In the genomic region with DNA sequence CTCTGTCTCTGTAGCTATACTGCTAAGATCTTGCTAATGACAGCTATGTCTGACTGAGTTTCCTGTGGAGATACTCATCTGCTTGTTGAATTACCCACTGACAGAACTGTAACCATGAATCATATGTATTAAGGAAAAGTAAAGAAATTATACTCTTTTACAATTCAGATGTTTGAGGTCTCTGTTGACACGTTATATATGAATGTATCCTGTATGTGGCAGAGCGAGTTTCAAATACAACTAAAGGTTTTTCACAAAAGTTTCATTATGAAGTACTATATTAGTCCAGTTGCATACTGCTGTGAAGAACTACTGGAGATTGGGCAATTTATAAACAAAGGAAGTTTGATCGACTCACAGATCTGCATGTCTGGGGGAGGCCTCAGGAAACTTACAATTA, we compare ENCODE assay signal across 19 cellular contexts.
"Had no signal": no experiment of that assay in that cellular context is flagged by ENCODE, and none has a peak within 500 bp of the region (broad histone marks: within the 10 kb centered on the region; RNA-seq: fewer than 3 reads in every experiment).

No MANE protein-coding gene starts in this region.

- H3K9me3 ChIP-seq: body of pancreas, left ventricle myocardium inferior, mucosa of descending colon, neutrophil, thoracic aorta had no signal

- H3K4me1 Mint-ChIP-seq: activated CD4-positive, alpha-beta memory T cell treated with anti-CD3 and anti-CD28 coated beads, Interleukin-2, amount 10 ng/mL, durations not matched to agents 7 days and 5 days; natural killer cell had no signal

- ATAC-seq: activated naive CD4-positive, alpha-beta T cell treated with anti-CD3 and anti-CD28 coated beads, Interleukin-2, amount 50 U/mL, for 72 hours; activated T-cell treated with anti-CD3 and anti-CD28 coated beads, Interleukin-2, amount 50 U/mL, for 72 hours; body of pancreas; mucosa of descending colon; natural killer cell had no signal

- H3K27ac ChIP-seq: body of pancreas, left ventricle myocardium inferior, neutrophil, thoracic aorta, WERI-Rb-1 had no signal

- H3K27me3 ChIP-seq: body of pancreas, neutrophil had no signal

- H3K36me3 ChIP-seq: left ventricle myocardium inferior, neutrophil, thoracic aorta, WERI-Rb-1 had no signal

- H3K4me3 ChIP-seq: body of pancreas, left ventricle myocardium inferior, mucosa of descending colon, thoracic aorta had no signal

- H3K4me1 ChIP-seq: body of pancreas had no signal

- H3K36me3 Mint-ChIP-seq: natural killer cell had no signal

- H3K27ac Mint-ChIP-seq: activated CD4-positive, alpha-beta memory T cell treated with anti-CD3 and anti-CD28 coated beads, Interleukin-2, amount 10 ng/mL, durations not matched to agents 7 days and 5 days; activated T-cell treated with anti-CD3 and anti-CD28 coated beads, Interleukin-2, amount 50 U/mL, for 72 hours; memory B cell; natural killer cell had no signal

- DNase-seq: activated CD4-positive, alpha-beta memory T cell treated with anti-CD3 and anti-CD28 coated beads, Interleukin-2, amount 10 ng/mL, durations not matched to agents 7 days and 5 days; activated gamma-delta T cell; activated T-cell treated with anti-CD3 and anti-CD28 coated beads, Interleukin-2, amount 50 U/mL, for 72 hours; amniotic stem cell; body of pancreas; central memory CD4-positive, alpha-beta T cell; effector CD8-positive, alpha-beta T cell; hippocampal formation; left ventricle myocardium inferior; mucosa of descending colon; natural killer cell; stimulated activated CD4-positive, alpha-beta T cell treated with anti-CD3 and anti-CD28 coated beads, Interleukin-1b, Interleukin-23, amount 100 ng/mL, for 48 hours; T-helper 1 cell; T1000; WERI-Rb-1 had no signal

- H3K27me3 Mint-ChIP-seq: activated CD4-positive, alpha-beta memory T cell treated with anti-CD3 and anti-CD28 coated beads, Interleukin-2, amount 10 ng/mL, durations not matched to agents 7 days and 5 days; memory B cell had no signal

- H3K4me3 Mint-ChIP-seq: activated CD4-positive, alpha-beta memory T cell treated with anti-CD3 and anti-CD28 coated beads, Interleukin-2, amount 10 ng/mL, durations not matched to agents 7 days and 5 days; activated T-cell treated with anti-CD3 and anti-CD28 coated beads, Interleukin-2, amount 50 U/mL, for 72 hours; memory B cell; natural killer cell had no signal
